ENCODE assay signal across 9 cellular contexts in genomic region chr6:132715204-132715603, GRCh38. TPM values are rescaled to one million over a fixed set of nuclear protein-coding genes. Genes with fewer than 3 reads are reported as not detected.
DNase-seq lines count a peak whose midpoint lies in the region; ATAC-seq and TF ChIP-seq lines count a peak whose summit lies in the region.
"Had no signal": no experiment of that assay in that cellular context is flagged by ENCODE, and none has a peak within 500 bp of the region (broad histone marks: within the 10 kb centered on the region; RNA-seq: fewer than 3 reads in every experiment).

No MANE protein-coding gene starts in this region.

- ATAC-seq in lower lobe of right lung, result peak; percentile 34 to 48
- no peak for ATAC-seq in HG03521 (IDR thresholded peaks at IDR 0.05; ENCODE audit: unreplicated experiment)
- ATAC-seq in GM18498 (IDR thresholded peaks at IDR 0.05; ENCODE audit: unreplicated experiment), result no peak
- ATAC-seq in activated CD4-positive, CD25-positive, alpha-beta regulatory T cell treated with anti-CD3 and anti-CD28 coated beads, Interleukin-2, amount 50 U/mL, for 24 hours, result no peak

- H3K27ac ChIP-seq in colonic mucosa, result no peak overlapping the region
- H3K27ac ChIP-seq in lower lobe of right lung, result no peak overlapping the region

- peaks cover 2% of the 10 kb centered on the region; the same call in 1 of the 2 replicates for H3K27me3 ChIP-seq in BE2C
- no peaks in the 10 kb centered on the region for H3K27me3 ChIP-seq in colonic mucosa
- H3K27me3 ChIP-seq in lower lobe of right lung (ENCODE audit: low read depth), result no peaks in the 10 kb centered on the region

- H3K4me3 ChIP-seq in BE2C (ENCODE audit: low read depth, low read length) (no peak overlapping the region), colonic mucosa (no peak overlapping the region), lower lobe of right lung (no peak overlapping the region)

- H3K4me1 ChIP-seq in BE2C, result no peaks in the 10 kb centered on the region
- H3K4me1 ChIP-seq in colonic mucosa, result no peaks in the 10 kb centered on the region
- H3K4me1 ChIP-seq in lower lobe of right lung, result no peaks in the 10 kb centered on the region

- H3K9me3 ChIP-seq in BE2C (no peaks in the 10 kb centered on the region), colonic mucosa (no peaks in the 10 kb centered on the region), lower lobe of right lung (no peaks in the 10 kb centered on the region)

- H3K36me3 ChIP-seq in BE2C (no peaks in the 10 kb centered on the region), colonic mucosa (no peaks in the 10 kb centered on the region), lower lobe of right lung (no peaks in the 10 kb centered on the region)

- DNase-seq in BE2C (peak; percentile 43), M059J (ENCODE audit: low read depth) (peak; percentile 76), colonic mucosa (peak; percentile 47), lower lobe of right lung (no peak)
- no peak for DNase-seq in activated CD8-positive, alpha-beta memory T cell treated with anti-CD3 and anti-CD28 coated beads for 24 hours

- TF ChIP-seq CTCF in BE2C (IDR thresholded peaks at IDR 0.05; ENCODE audit: low read depth, low read length) (peak; percentile 19; the same call in 1 of the 2 replicates), colonic mucosa (IDR thresholded peaks at IDR 0.05) (peak; percentile 16), lower lobe of right lung (IDR thresholded peaks at IDR 0.05) (no peak)

- intact Hi-C loops in colonic mucosa (cut with DNase I) (loop anchor here (5.0 kb wide), 1 partner anchor 48 kb away; no protein-coding TSS in a partner anchor), lower lobe of right lung (cut with DNase I) (no loop called here)

- no peak overlapping the region for H3K9ac ChIP-seq in colonic mucosa (ENCODE audit: low read depth in 2 of 2, low read length in 2 of 2)

RNA-seq across cellular contexts. Expression of gene VNN1, which starts 1.3 kb away (rescaled TPM):
- not detected for polyA plus RNA-seq in BE2C (2012; ENCODE audit: insufficient read depth, insufficient read length, low read depth)
- total RNA-seq in M059J (2014; rRNA removed; shearing (Covaris generic)), result 0.20 TPM in 1 of 2 replicates, not detected in the other
- total RNA-seq in colonic mucosa (1 to 10 TPM in 1 of 2 donors, under 1 TPM in 1; 0.62 to 6.4 TPM), lower lobe of right lung (10.0 TPM)

RNA-seq across cellular contexts. Expression of gene VNN2, which starts 42.5 kb away (rescaled TPM):
- polyA plus RNA-seq in BE2C (2012; ENCODE audit: insufficient read depth, insufficient read length, low read depth), result not detected
- 0.32 and 1.9 TPM in 2 replicates for total RNA-seq in M059J (2014; rRNA removed; shearing (Covaris generic))
- 1 to 10 TPM in 1 of 2 donors, under 1 TPM in 1; 0.84 to 1.6 TPM for total RNA-seq in colonic mucosa
- 32.6 TPM for total RNA-seq in lower lobe of right lung

RNA-seq across cellular contexts. Expression of gene TAAR1, which starts 56.2 kb away (rescaled TPM):
- polyA plus RNA-seq in BE2C (2012; ENCODE audit: insufficient read depth, insufficient read length, low read depth), result not detected
- not detected in 2 replicates for total RNA-seq in M059J (2014; rRNA removed; shearing (Covaris generic))
- not detected for total RNA-seq in colonic mucosa
- not detected for total RNA-seq in lower lobe of right lung
- total RNA-seq: skeletal muscle tissue had no signal

Comparison
In these comparisons a context has a peak if more than half of its experiments do, and no peak if none do; other contexts are left out.
1. DNase-seq: peak in BE2C (single experiment), M059J (single experiment) and colonic mucosa (single experiment); none in lower lobe of right lung (single experiment) and activated CD8-positive, alpha-beta memory T cell treated with anti-CD3 and anti-CD28 coated beads for 24 hours (single experiment).
2. ATAC-seq: peak in lower lobe of right lung (2 of 2); none in HG03521 (single experiment), GM18498 (single experiment) and activated CD4-positive, CD25-positive, alpha-beta regulatory T cell treated with anti-CD3 and anti-CD28 coated beads, Interleukin-2, amount 50 U/mL, for 24 hours (0 of 2).
3. RNA of gene VNN2, which starts 42.5 kb away (total RNA-seq): 32.6 TPM in lower lobe of right lung (single experiment); 0.84 to 1.6 TPM in colonic mucosa and 0.32 to 1.9 TPM in M059J; every median in the first group is over 10 times any median in the second.